Comparison of ENCODE assay signal across 11 cellular contexts in genomic region chr5:153480401-153480800, GRCh38. TPM values are rescaled to one million over a fixed set of nuclear protein-coding genes. Genes with fewer than 3 reads are reported as not detected.
A peak's percentile ranks its signal among the peaks of the same experiment; 100 is the strongest.
DNase-seq lines count a peak whose midpoint lies in the region; ATAC-seq and TF ChIP-seq lines count a peak whose summit lies in the region.
"Had no signal": no experiment of that assay in that cellular context is flagged by ENCODE, and none has a peak within 500 bp of the region (broad histone marks: within the 10 kb centered on the region; RNA-seq: fewer than 3 reads in every experiment).

No MANE protein-coding gene starts in this region.

- H3K9me3 ChIP-seq in BLaER1: no peaks in the 10 kb centered on the region
- H3K9me3 ChIP-seq in esophagus squamous epithelium: no peaks in the 10 kb centered on the region
- H3K9me3 ChIP-seq in OCI-LY7 (ENCODE audit: low read length): no peaks in the 10 kb centered on the region
- H3K9me3 ChIP-seq: left lung had no signal

- H3K27me3 Mint-ChIP-seq in osteocyte (ENCODE audit: unreplicated experiment): no peaks in the 10 kb centered on the region

- no peak overlapping the region for H3K9ac ChIP-seq in BLaER1

- POLR2A ChIA-PET in OCI-LY7 (lab: Charles Lee): interaction anchor here (1.0 kb wide), 1 partner anchor 15 kb away, joined by 4 read pairs; no protein-coding TSS in a partner anchor

- H3K4me1 ChIP-seq in BLaER1 (peaks cover 8% of the 10 kb centered on the region), esophagus squamous epithelium (no peaks in the 10 kb centered on the region), OCI-LY7 (ENCODE audit: insufficient read depth, low read length, poor library complexity, severe bottlenecking) (no peaks in the 10 kb centered on the region)
- H3K4me1 ChIP-seq: left lung had no signal

- peak; percentile 88 for ATAC-seq in GM19328 (IDR thresholded peaks at IDR 0.05; ENCODE audit: unreplicated experiment)
- ATAC-seq in HG02884 (IDR thresholded peaks at IDR 0.05; ENCODE audit: unreplicated experiment): peak; percentile 91
- ATAC-seq: left lung; stimulated activated naive CD8-positive, alpha-beta T cell treated with anti-CD3 and anti-CD28 coated beads, Interleukin-15, amount 100 ng/mL, for 72 hours had no signal

- no peak for TF ChIP-seq CTCF in osteocyte (IDR thresholded peaks at IDR 0.05)
- no peak for TF ChIP-seq CTCF in esophagus squamous epithelium (IDR thresholded peaks at IDR 0.05)
- no peak for TF ChIP-seq CTCF in OCI-LY7 (conservative IDR thresholded peaks at IDR 0.05; ENCODE audit: low read length)

- TF ChIP-seq POLR2A in esophagus squamous epithelium (IDR thresholded peaks at IDR 0.05): no peak

- no peaks in the 10 kb centered on the region for H3K79me2 ChIP-seq in OCI-LY7 (ENCODE audit: insufficient read depth, low read depth, low read length)

- BruUV-seq in OCI-LY7 (replicated peaks; lab: Mats Ljungman, UMichigan): no TSS peak

- H4K20me1 ChIP-seq in BLaER1 (no peaks in the 10 kb centered on the region), OCI-LY7 (ENCODE audit: insufficient read depth, low read length) (no peaks in the 10 kb centered on the region)

- H3K4me1 Mint-ChIP-seq in osteocyte (ENCODE audit: unreplicated experiment): peaks cover 4% of the 10 kb centered on the region
- H3K4me1 Mint-ChIP-seq: stimulated activated naive CD8-positive, alpha-beta T cell treated with anti-CD3 and anti-CD28 coated beads, Interleukin-15, amount 100 ng/mL, for 72 hours had no signal

- CTCF ChIA-PET in OCI-LY7 (lab: Charles Lee; ENCODE audit: unreplicated experiment): no interaction called here

- H3K9me3 Mint-ChIP-seq in osteocyte (ENCODE audit: unreplicated experiment): peaks cover under 1% of the 10 kb centered on the region

- H3K4me3 ChIP-seq in BLaER1 (no peak overlapping the region), esophagus squamous epithelium (no peak overlapping the region), OCI-LY7 (ENCODE audit: low read depth, low read length, poor library complexity, severe bottlenecking) (no peak overlapping the region)
- H3K4me3 ChIP-seq: left lung had no signal

- intact Hi-C loops in esophagus squamous epithelium (cut with DNase I): no loop called here
- intact Hi-C loops in OCI-LY7 (cut with micrococcal nuclease; ENCODE audit: unreplicated experiment): no loop called here

- no peak overlapping the region for H3K27ac ChIP-seq in BLaER1
- H3K27ac ChIP-seq in esophagus squamous epithelium: no peak overlapping the region
- no peak overlapping the region for H3K27ac ChIP-seq in OCI-LY7 (ENCODE audit: low read depth, low read length, poor library complexity, severe bottlenecking)
- H3K27ac ChIP-seq: left lung had no signal

- H2AFZ ChIP-seq in OCI-LY7 (ENCODE audit: low read length): no peak overlapping the region

- DNase-seq in M059J (ENCODE audit: low read depth) (peak; percentile 66), osteocyte (ENCODE audit: extremely low spot score, unreplicated experiment) (no peak), esophagus squamous epithelium (lab: John Stamatoyannopoulos, UW) (no peak), OCI-LY7 (ENCODE audit: low spot score) (no peak), NCI-H2171 (lab: John Stamatoyannopoulos, UW) (no peak)
- DNase-seq: left lung; NCI-H146; stimulated activated naive CD8-positive, alpha-beta T cell treated with anti-CD3 and anti-CD28 coated beads, Interleukin-15, amount 100 ng/mL, for 72 hours had no signal

- H3K27me3 ChIP-seq in BLaER1: no peaks in the 10 kb centered on the region
- H3K27me3 ChIP-seq in esophagus squamous epithelium: no peaks in the 10 kb centered on the region
- H3K27me3 ChIP-seq: left lung had no signal

- H3K4me3 Mint-ChIP-seq in osteocyte (ENCODE audit: unreplicated experiment): no peak overlapping the region
- H3K4me3 Mint-ChIP-seq: stimulated activated naive CD8-positive, alpha-beta T cell treated with anti-CD3 and anti-CD28 coated beads, Interleukin-15, amount 100 ng/mL, for 72 hours had no signal

- no peak overlapping the region for H3K27ac Mint-ChIP-seq in osteocyte (ENCODE audit: unreplicated experiment)
- H3K27ac Mint-ChIP-seq: stimulated activated naive CD8-positive, alpha-beta T cell treated with anti-CD3 and anti-CD28 coated beads, Interleukin-15, amount 100 ng/mL, for 72 hours had no signal

- H3K36me3 Mint-ChIP-seq in osteocyte (ENCODE audit: unreplicated experiment): no peaks in the 10 kb centered on the region

- H3K9me2 ChIP-seq in OCI-LY7 (ENCODE audit: insufficient read depth, low read length): no peaks in the 10 kb centered on the region

- H3K4me2 ChIP-seq in BLaER1 (peak overlapping the region; percentile 31; the same call in 1 of the 2 replicates), OCI-LY7 (ENCODE audit: low read length) (no peak overlapping the region)

- H3K36me3 ChIP-seq in BLaER1 (no peaks in the 10 kb centered on the region), esophagus squamous epithelium (no peaks in the 10 kb centered on the region), OCI-LY7 (ENCODE audit: insufficient read depth, low read length) (no peaks in the 10 kb centered on the region)
- H3K36me3 ChIP-seq: left lung had no signal

RNA-seq across cellular contexts. Expression of gene GRIA1, which starts 10.1 kb away (rescaled TPM):
- 0.30 and 1.2 TPM in 2 replicates for total RNA-seq in M059J (2014; rRNA removed; shearing (Covaris generic))
- total RNA-seq in osteocyte (48.1 and 48.8 TPM in 2 replicates), esophagus squamous epithelium (under 1 TPM in 2 of 4 donors, not detected in 2; 0.12 to 0.19 TPM), OCI-LY7 (2022) (not detected in 2 replicates)
- total RNA-seq in OCI-LY7 (2014; rRNA removed; shearing (Covaris generic)): not detected in 2 replicates

Comparison
In these comparisons a context has a peak if more than half of its experiments do, and no peak if none do; other contexts are left out.
1. RNA of gene GRIA1, which starts 10.1 kb away (total RNA-seq): 48.1 to 48.8 TPM in osteocyte; 0.30 to 1.2 TPM in M059J, 0.12 to 0.19 TPM in esophagus squamous epithelium and not detected in OCI-LY7; every median in the first group is over 10 times any median in the second.